In the genomic region with DNA sequence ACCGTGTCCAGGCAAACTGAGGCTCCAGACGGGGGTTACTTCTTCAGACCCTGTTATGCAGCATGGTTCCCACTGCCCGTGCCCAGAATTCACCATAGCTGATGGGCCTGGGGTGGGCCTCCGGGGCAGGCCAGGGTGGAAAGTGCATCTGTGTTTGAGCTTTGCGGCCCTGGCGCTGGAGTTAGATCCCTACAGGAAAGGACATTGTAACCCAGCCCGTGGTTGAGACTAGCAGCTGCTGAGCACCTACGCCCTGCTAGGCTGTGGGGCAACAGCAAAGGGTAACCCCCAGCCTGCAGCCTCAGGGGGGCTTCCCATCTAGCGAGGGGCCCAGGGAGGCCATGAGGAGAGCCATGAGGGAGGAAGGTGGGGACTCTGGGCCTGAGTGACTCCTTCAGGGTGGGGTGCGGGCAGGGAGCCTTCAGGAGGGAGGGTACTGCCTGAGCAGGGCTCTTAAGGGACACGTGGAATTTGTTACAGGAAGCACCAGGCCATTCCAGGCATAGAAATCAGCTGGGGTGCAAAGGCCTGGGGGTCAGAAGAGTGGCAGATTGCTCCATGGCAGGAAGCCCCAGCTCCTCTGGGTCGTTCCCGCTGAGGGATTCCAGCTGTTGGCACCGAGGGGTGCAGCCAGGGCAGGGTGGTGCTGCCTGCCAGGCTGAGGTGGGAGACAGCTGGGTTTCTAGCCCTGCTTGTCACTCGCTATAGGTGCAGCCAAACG, we compare ENCODE assay signal across 2 cellular contexts.
TF ChIP-seq lines count a peak whose summit lies in the region.

No MANE protein-coding gene starts in this region.

TF ChIP-seq in K562, 482 proteins besides CTCF, POLR2A, EP300 and RAD21:
- TF ChIP-seq STAG1 (CRISPR knock-in tag; IDR thresholded peaks at IDR 0.05; ENCODE audit: borderline replicate concordance): 0 out of 2 replicates have a peak, but pooled peaks have one; percentile 7
- no peak for TF ChIP-seq GATAD2B (IDR thresholded peaks at IDR 0.05; ENCODE audit: borderline replicate concordance)
- no peak for TF ChIP-seq ZNF584 (CRISPR knock-in tag; IDR thresholded peaks at IDR 0.05; ENCODE audit: low read depth)
- TF ChIP-seq NUFIP1 (IDR thresholded peaks at IDR 0.05; ENCODE audit: partially characterized antibody): no peak

TF ChIP-seq in SK-N-SH, 30 proteins besides CTCF, POLR2A, EP300 and RAD21:
- no peak for TF ChIP-seq RXRA (IDR thresholded peaks at IDR 0.05; ENCODE audit: borderline replicate concordance, low read depth)
- no peak for TF ChIP-seq FOXJ3 (CRISPR knock-in tag; IDR thresholded peaks at IDR 0.05)
- TF ChIP-seq, protein P1, sequence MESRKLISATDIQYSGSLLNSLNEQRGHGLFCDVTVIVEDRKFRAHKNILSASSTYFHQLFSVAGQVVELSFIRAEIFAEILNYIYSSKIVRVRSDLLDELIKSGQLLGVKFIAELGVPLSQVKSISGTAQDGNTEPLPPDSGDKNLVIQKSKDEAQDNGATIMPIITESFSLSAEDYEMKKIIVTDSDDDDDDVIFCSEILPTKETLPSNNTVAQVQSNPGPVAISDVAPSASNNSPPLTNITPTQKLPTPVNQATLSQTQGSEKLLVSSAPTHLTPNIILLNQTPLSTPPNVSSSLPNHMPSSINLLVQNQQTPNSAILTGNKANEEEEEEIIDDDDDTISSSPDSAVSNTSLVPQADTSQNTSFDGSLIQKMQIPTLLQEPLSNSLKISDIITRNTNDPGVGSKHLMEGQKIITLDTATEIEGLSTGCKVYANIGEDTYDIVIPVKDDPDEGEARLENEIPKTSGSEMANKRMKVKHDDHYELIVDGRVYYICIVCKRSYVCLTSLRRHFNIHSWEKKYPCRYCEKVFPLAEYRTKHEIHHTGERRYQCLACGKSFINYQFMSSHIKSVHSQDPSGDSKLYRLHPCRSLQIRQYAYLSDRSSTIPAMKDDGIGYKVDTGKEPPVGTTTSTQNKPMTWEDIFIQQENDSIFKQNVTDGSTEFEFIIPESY (IDR thresholded peaks at IDR 0.05; ENCODE audit: borderline replicate concordance, low read depth): no peak
- TF ChIP-seq MEF2A (IDR thresholded peaks at IDR 0.05; ENCODE audit: borderline replicate concordance, low read depth): no peak
